2 cellular contexts compared by ENCODE assay signal in the genomic region with DNA sequence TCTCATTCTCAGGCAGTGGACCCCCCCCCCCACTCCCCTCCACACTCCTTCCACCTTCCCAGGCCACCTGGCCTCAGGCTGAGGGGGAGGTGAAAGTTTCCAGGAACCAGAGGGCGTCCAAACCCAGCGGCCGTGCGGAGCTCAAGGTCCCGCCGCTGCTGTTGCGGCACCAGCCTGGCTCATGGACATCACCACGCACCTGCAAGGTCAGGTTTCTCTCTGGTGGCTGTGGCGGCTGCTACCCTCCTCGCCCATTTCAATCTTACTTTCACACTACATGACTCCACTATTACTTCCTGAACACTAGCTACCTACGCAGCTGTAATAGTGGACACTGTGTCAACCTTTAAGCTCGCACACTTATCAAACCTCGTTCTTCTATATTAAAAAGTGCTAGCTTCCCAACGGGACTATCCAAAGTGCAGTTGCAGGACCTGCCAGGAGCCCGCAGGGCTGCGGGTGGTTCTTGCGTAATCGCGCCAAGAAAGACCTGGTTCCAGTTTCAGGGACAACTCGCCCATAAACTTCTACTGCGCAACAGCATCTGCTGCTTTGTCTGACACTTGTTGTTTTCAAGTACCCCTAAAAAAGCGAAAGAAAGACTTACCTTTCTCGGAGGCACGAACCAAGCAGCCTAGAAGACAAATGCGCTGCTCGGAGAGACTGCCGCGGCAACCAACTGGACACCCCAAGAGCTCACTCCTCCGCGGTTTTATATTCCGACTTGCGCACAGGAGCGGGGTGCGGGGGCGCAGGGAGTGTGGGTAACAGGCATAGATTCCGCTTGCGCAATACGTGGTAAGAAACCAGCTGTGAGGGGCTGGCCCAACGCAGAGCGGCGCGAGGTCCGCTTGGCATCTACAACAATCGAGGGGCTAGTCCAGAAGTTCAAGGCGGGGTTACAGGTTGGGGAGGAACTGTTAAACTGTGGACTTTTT.
TF ChIP-seq lines count a peak whose summit lies in the region.

A gene with protein sequence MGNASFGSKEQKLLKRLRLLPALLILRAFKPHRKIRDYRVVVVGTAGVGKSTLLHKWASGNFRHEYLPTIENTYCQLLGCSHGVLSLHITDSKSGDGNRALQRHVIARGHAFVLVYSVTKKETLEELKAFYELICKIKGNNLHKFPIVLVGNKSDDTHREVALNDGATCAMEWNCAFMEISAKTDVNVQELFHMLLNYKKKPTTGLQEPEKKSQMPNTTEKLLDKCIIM (minus strand): TSS at position 687 of the 938 bp plus-strand sequence. CDS start 3,330 bp downstream, outside the sequence.

TF ChIP-seq in IMR-90, 13 proteins besides CTCF, POLR2A, EP300 and RAD21:
- no peak for TF ChIP-seq SMC3 (IDR thresholded peaks at IDR 0.05; ENCODE audit: low read depth, low read length)
- no peak for TF ChIP-seq RCOR1 (IDR thresholded peaks at IDR 0.05; ENCODE audit: insufficient replicate concordance, low read length)
- no peak for TF ChIP-seq RFX5 (IDR thresholded peaks at IDR 0.05; ENCODE audit: low read depth, low read length)
- peak; percentile 96 for TF ChIP-seq CEBPB (IDR thresholded peaks at IDR 0.05; ENCODE audit: low read depth, low read length)

TF ChIP-seq in K562, 482 proteins besides CTCF, POLR2A, EP300 and RAD21 (continues in another document):
- peak; percentile 1 for TF ChIP-seq ZFP36 (IDR thresholded peaks at IDR 0.05; ENCODE audit: low read depth, low read length, partially characterized antibody)
- peak in 1 of 2 experiments; percentile 45; a peak in 1 of 4 replicates for TF ChIP-seq MAZ (CRISPR knock-in tag; conservative IDR thresholded peaks at IDR 0.05 in 1 of 2, IDR thresholded peaks at IDR 0.05 in 1 of 2)
- no peak for TF ChIP-seq ZNF316 (IDR thresholded peaks at IDR 0.05)
- TF ChIP-seq ZNF77 (CRISPR knock-in tag; IDR thresholded peaks at IDR 0.05), result no peak
- TF ChIP-seq, protein P1, sequence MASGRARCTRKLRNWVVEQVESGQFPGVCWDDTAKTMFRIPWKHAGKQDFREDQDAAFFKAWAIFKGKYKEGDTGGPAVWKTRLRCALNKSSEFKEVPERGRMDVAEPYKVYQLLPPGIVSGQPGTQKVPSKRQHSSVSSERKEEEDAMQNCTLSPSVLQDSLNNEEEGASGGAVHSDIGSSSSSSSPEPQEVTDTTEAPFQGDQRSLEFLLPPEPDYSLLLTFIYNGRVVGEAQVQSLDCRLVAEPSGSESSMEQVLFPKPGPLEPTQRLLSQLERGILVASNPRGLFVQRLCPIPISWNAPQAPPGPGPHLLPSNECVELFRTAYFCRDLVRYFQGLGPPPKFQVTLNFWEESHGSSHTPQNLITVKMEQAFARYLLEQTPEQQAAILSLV (tag; IDR thresholded peaks at IDR 0.05), result 0 out of 2 replicates have a peak, but pooled peaks have one; percentile 22
- TF ChIP-seq EGR1 (conservative IDR thresholded peaks at IDR 0.05), result 0 out of 2 replicates have a peak, but pooled peaks have one; percentile 4
- TF ChIP-seq, protein P2, sequence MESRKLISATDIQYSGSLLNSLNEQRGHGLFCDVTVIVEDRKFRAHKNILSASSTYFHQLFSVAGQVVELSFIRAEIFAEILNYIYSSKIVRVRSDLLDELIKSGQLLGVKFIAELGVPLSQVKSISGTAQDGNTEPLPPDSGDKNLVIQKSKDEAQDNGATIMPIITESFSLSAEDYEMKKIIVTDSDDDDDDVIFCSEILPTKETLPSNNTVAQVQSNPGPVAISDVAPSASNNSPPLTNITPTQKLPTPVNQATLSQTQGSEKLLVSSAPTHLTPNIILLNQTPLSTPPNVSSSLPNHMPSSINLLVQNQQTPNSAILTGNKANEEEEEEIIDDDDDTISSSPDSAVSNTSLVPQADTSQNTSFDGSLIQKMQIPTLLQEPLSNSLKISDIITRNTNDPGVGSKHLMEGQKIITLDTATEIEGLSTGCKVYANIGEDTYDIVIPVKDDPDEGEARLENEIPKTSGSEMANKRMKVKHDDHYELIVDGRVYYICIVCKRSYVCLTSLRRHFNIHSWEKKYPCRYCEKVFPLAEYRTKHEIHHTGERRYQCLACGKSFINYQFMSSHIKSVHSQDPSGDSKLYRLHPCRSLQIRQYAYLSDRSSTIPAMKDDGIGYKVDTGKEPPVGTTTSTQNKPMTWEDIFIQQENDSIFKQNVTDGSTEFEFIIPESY (CRISPR knock-in tag; IDR thresholded peaks at IDR 0.05), result 0 out of 2 replicates have a peak, but pooled peaks have one; percentile 18
- TF ChIP-seq, protein P3, sequence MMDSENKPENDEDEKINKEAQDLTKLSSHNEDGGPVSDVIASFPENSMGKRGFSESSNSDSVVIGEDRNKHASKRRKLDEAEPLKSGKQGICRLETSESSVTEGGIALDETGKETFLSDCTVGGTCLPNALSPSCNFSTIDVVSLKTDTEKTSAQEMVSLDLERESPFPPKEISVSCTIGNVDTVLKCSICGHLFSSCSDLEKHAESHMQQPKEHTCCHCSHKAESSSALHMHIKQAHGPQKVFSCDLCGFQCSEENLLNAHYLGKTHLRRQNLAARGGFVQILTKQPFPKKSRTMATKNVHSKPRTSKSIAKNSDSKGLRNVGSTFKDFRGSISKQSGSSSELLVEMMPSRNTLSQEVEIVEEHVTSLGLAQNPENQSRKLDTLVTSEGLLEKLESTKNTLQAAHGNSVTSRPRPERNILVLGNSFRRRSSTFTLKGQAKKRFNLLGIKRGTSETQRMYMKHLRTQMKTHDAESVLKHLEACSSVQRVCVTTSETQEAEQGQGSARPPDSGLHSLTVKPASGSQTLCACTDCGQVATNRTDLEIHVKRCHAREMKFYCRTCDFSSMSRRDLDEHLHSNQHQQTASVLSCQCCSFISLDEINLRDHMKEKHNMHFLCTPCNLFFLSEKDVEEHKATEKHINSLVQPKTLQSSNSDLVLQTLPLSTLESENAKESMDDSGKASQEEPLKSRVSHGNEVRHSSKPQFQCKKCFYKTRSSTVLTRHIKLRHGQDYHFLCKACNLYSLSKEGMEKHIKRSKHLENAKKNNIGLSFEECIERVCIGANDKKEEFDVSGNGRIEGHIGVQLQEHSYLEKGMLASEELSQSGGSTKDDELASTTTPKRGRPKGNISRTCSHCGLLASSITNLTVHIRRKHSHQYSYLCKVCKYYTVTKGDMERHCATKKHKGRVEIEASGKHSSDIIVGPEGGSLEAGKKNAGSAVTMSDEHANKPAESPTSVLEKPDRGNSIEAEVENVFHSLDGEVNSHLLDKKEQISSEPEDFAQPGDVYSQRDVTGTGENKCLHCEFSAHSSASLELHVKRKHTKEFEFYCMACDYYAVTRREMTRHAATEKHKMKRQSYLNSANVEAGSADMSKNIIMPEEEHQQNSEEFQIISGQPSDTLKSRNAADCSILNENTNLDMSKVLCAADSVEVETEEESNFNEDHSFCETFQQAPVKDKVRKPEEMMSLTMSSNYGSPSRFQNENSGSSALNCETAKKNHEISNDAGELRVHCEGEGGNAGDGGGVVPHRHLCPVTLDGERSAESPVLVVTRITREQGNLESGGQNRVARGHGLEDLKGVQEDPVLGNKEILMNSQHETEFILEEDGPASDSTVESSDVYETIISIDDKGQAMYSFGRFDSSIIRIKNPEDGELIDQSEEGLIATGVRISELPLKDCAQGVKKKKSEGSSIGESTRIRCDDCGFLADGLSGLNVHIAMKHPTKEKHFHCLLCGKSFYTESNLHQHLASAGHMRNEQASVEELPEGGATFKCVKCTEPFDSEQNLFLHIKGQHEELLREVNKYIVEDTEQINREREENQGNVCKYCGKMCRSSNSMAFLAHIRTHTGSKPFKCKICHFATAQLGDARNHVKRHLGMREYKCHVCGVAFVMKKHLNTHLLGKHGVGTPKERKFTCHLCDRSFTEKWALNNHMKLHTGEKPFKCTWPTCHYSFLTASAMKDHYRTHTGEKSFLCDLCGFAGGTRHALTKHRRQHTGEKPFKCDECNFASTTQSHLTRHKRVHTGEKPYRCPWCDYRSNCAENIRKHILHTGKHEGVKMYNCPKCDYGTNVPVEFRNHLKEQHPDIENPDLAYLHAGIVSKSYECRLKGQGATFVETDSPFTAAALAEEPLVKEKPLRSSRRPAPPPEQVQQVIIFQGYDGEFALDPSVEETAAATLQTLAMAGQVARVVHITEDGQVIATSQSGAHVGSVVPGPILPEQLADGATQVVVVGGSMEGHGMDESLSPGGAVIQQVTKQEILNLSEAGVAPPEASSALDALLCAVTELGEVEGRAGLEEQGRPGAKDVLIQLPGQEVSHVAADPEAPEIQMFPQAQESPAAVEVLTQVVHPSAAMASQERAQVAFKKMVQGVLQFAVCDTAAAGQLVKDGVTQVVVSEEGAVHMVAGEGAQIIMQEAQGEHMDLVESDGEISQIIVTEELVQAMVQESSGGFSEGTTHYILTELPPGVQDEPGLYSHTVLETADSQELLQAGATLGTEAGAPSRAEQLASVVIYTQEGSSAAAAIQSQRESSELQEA (IDR thresholded peaks at IDR 0.05; ENCODE audit: low read depth), result no peak
- no peak for TF ChIP-seq ZNF507 (tag; conservative IDR thresholded peaks at IDR 0.05)
- peak; percentile 94 for TF ChIP-seq CEBPB (tag; IDR thresholded peaks at IDR 0.05)
- 0 out of 2 replicates have a peak, but pooled peaks have one; percentile 19 for TF ChIP-seq E2F3 (CRISPR knock-in tag; IDR thresholded peaks at IDR 0.05)
- TF ChIP-seq, protein P4, sequence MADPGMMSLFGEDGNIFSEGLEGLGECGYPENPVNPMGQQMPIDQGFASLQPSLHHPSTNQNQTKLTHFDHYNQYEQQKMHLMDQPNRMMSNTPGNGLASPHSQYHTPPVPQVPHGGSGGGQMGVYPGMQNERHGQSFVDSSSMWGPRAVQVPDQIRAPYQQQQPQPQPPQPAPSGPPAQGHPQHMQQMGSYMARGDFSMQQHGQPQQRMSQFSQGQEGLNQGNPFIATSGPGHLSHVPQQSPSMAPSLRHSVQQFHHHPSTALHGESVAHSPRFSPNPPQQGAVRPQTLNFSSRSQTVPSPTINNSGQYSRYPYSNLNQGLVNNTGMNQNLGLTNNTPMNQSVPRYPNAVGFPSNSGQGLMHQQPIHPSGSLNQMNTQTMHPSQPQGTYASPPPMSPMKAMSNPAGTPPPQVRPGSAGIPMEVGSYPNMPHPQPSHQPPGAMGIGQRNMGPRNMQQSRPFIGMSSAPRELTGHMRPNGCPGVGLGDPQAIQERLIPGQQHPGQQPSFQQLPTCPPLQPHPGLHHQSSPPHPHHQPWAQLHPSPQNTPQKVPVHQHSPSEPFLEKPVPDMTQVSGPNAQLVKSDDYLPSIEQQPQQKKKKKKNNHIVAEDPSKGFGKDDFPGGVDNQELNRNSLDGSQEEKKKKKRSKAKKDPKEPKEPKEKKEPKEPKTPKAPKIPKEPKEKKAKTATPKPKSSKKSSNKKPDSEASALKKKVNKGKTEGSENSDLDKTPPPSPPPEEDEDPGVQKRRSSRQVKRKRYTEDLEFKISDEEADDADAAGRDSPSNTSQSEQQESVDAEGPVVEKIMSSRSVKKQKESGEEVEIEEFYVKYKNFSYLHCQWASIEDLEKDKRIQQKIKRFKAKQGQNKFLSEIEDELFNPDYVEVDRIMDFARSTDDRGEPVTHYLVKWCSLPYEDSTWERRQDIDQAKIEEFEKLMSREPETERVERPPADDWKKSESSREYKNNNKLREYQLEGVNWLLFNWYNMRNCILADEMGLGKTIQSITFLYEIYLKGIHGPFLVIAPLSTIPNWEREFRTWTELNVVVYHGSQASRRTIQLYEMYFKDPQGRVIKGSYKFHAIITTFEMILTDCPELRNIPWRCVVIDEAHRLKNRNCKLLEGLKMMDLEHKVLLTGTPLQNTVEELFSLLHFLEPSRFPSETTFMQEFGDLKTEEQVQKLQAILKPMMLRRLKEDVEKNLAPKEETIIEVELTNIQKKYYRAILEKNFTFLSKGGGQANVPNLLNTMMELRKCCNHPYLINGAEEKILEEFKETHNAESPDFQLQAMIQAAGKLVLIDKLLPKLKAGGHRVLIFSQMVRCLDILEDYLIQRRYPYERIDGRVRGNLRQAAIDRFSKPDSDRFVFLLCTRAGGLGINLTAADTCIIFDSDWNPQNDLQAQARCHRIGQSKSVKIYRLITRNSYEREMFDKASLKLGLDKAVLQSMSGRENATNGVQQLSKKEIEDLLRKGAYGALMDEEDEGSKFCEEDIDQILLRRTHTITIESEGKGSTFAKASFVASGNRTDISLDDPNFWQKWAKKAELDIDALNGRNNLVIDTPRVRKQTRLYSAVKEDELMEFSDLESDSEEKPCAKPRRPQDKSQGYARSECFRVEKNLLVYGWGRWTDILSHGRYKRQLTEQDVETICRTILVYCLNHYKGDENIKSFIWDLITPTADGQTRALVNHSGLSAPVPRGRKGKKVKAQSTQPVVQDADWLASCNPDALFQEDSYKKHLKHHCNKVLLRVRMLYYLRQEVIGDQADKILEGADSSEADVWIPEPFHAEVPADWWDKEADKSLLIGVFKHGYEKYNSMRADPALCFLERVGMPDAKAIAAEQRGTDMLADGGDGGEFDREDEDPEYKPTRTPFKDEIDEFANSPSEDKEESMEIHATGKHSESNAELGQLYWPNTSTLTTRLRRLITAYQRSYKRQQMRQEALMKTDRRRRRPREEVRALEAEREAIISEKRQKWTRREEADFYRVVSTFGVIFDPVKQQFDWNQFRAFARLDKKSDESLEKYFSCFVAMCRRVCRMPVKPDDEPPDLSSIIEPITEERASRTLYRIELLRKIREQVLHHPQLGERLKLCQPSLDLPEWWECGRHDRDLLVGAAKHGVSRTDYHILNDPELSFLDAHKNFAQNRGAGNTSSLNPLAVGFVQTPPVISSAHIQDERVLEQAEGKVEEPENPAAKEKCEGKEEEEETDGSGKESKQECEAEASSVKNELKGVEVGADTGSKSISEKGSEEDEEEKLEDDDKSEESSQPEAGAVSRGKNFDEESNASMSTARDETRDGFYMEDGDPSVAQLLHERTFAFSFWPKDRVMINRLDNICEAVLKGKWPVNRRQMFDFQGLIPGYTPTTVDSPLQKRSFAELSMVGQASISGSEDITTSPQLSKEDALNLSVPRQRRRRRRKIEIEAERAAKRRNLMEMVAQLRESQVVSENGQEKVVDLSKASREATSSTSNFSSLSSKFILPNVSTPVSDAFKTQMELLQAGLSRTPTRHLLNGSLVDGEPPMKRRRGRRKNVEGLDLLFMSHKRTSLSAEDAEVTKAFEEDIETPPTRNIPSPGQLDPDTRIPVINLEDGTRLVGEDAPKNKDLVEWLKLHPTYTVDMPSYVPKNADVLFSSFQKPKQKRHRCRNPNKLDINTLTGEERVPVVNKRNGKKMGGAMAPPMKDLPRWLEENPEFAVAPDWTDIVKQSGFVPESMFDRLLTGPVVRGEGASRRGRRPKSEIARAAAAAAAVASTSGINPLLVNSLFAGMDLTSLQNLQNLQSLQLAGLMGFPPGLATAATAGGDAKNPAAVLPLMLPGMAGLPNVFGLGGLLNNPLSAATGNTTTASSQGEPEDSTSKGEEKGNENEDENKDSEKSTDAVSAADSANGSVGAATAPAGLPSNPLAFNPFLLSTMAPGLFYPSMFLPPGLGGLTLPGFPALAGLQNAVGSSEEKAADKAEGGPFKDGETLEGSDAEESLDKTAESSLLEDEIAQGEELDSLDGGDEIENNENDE (IDR thresholded peaks at IDR 0.05; ENCODE audit: low read depth, low read length), result no peak
- TF ChIP-seq FOXM1 (IDR thresholded peaks at IDR 0.05; ENCODE audit: low read depth), result no peak
- no peak for TF ChIP-seq FOXM1 (CRISPR knock-in tag; IDR thresholded peaks at IDR 0.05; ENCODE audit: low read depth)
- peak; percentile 93 for TF ChIP-seq CEBPG (CRISPR knock-in tag; IDR thresholded peaks at IDR 0.05)
- TF ChIP-seq CEBPG (tag; conservative IDR thresholded peaks at IDR 0.05 in 1 of 2, IDR thresholded peaks at IDR 0.05 in 1 of 2), result peak; percentile 93 to 96
- no peak for TF ChIP-seq ATF1 (CRISPR knock-in tag; IDR thresholded peaks at IDR 0.05)
- TF ChIP-seq ATF1 (tag; IDR thresholded peaks at IDR 0.05), result 0 out of 2 replicates have a peak, but pooled peaks have one; percentile 8
- TF ChIP-seq CREBBP (IDR thresholded peaks at IDR 0.05; ENCODE audit: low read depth, low read length), result no peak
- TF ChIP-seq NRF1 (conservative IDR thresholded peaks at IDR 0.05 in 1 of 2, IDR thresholded peaks at IDR 0.05 in 1 of 2), result peak; percentile 56 to 66; a peak in 3 of 4 replicates
- no peak for TF ChIP-seq RBM17 (IDR thresholded peaks at IDR 0.05; ENCODE audit: borderline replicate concordance, low read depth, low read length)
- TF ChIP-seq, protein P5, sequence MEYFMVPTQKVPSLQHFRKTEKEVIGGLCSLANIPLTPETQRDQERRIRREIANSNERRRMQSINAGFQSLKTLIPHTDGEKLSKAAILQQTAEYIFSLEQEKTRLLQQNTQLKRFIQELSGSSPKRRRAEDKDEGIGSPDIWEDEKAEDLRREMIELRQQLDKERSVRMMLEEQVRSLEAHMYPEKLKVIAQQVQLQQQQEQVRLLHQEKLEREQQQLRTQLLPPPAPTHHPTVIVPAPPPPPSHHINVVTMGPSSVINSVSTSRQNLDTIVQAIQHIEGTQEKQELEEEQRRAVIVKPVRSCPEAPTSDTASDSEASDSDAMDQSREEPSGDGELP (CRISPR knock-in tag; IDR thresholded peaks at IDR 0.05; ENCODE audit: borderline replicate concordance), result peak; percentile 89
